ENCODE assay signal across 2 cellular contexts in genomic region chr1:8031176-8031785, GRCh38.
TF ChIP-seq lines count a peak whose summit lies in the region.

No MANE protein-coding gene starts in this region.

TF ChIP-seq in SK-N-SH treated with all-trans-retinoic acid at 6 μM for 48 hours, 23 proteins besides CTCF, POLR2A, EP300 and RAD21:
- TF ChIP-seq PATZ1 (CRISPR knock-in tag; IDR thresholded peaks at IDR 0.05; ENCODE audit: borderline replicate concordance) (no peak), ISL1 (CRISPR knock-in tag; IDR thresholded peaks at IDR 0.05) (no peak), SNAI2 (CRISPR knock-in tag; IDR thresholded peaks at IDR 0.05) (no peak), POU6F1 (CRISPR knock-in tag; IDR thresholded peaks at IDR 0.05; ENCODE audit: borderline replicate concordance, low read depth) (no peak), RARB (CRISPR knock-in tag; IDR thresholded peaks at IDR 0.05) (no peak), CSDC2 (CRISPR knock-in tag; IDR thresholded peaks at IDR 0.05) (no peak), CSRNP3 (CRISPR knock-in tag; IDR thresholded peaks at IDR 0.05) (no peak), TCF4 (CRISPR knock-in tag; IDR thresholded peaks at IDR 0.05; ENCODE audit: borderline replicate concordance) (no peak), ZNF565 (CRISPR knock-in tag; conservative IDR thresholded peaks at IDR 0.05; ENCODE audit: low read depth) (no peak), OSR1 (CRISPR knock-in tag; IDR thresholded peaks at IDR 0.05) (no peak), ARNTL (CRISPR knock-in tag; IDR thresholded peaks at IDR 0.05; ENCODE audit: borderline replicate concordance, low read depth) (no peak), ESRRG (CRISPR knock-in tag; IDR thresholded peaks at IDR 0.05) (no peak), BACH2 (CRISPR knock-in tag; IDR thresholded peaks at IDR 0.05; ENCODE audit: borderline replicate concordance) (no peak), TOX (CRISPR knock-in tag; IDR thresholded peaks at IDR 0.05; ENCODE audit: borderline replicate concordance) (no peak), ZNF70 (CRISPR knock-in tag; IDR thresholded peaks at IDR 0.05) (no peak), PPARA (CRISPR knock-in tag; IDR thresholded peaks at IDR 0.05; ENCODE audit: borderline replicate concordance) (no peak), CREB5 (CRISPR knock-in tag; IDR thresholded peaks at IDR 0.05; ENCODE audit: low read depth) (no peak), ZFP3 (CRISPR knock-in tag; IDR thresholded peaks at IDR 0.05) (no peak), ZFP30 (CRISPR knock-in tag; IDR thresholded peaks at IDR 0.05) (no peak)
- TF ChIP-seq, protein P1, sequence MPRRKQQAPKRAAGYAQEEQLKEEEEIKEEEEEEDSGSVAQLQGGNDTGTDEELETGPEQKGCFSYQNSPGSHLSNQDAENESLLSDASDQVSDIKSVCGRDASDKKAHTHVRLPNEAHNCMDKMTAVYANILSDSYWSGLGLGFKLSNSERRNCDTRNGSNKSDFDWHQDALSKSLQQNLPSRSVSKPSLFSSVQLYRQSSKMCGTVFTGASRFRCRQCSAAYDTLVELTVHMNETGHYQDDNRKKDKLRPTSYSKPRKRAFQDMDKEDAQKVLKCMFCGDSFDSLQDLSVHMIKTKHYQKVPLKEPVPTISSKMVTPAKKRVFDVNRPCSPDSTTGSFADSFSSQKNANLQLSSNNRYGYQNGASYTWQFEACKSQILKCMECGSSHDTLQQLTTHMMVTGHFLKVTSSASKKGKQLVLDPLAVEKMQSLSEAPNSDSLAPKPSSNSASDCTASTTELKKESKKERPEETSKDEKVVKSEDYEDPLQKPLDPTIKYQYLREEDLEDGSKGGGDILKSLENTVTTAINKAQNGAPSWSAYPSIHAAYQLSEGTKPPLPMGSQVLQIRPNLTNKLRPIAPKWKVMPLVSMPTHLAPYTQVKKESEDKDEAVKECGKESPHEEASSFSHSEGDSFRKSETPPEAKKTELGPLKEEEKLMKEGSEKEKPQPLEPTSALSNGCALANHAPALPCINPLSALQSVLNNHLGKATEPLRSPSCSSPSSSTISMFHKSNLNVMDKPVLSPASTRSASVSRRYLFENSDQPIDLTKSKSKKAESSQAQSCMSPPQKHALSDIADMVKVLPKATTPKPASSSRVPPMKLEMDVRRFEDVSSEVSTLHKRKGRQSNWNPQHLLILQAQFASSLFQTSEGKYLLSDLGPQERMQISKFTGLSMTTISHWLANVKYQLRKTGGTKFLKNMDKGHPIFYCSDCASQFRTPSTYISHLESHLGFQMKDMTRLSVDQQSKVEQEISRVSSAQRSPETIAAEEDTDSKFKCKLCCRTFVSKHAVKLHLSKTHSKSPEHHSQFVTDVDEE (CRISPR knock-in tag; IDR thresholded peaks at IDR 0.05): no peak
TF ChIP-seq in SK-N-SH treated with all-trans-retinoic acid at 6 μM for 48 hours: peak in this region for 0.

TF ChIP-seq in K562, 482 proteins besides CTCF, POLR2A, EP300 and RAD21 (continued from another document):
- TF ChIP-seq MTA2 (IDR thresholded peaks at IDR 0.05; ENCODE audit: low read depth) (no peak), ZFP1 (CRISPR knock-in tag; IDR thresholded peaks at IDR 0.05) (no peak), HDAC3 (IDR thresholded peaks at IDR 0.05; ENCODE audit: borderline replicate concordance, partially characterized antibody) (no peak), TGIF2 (CRISPR knock-in tag; IDR thresholded peaks at IDR 0.05) (no peak), CBFB (CRISPR knock-in tag; IDR thresholded peaks at IDR 0.05) (no peak), OTX1 (CRISPR knock-in tag; IDR thresholded peaks at IDR 0.05) (no peak), POLR3A (IDR thresholded peaks at IDR 0.05; ENCODE audit: borderline replicate concordance, extremely low read depth, insufficient read depth, insufficient read length) (no peak), ZNF561 (CRISPR knock-in tag; conservative IDR thresholded peaks at IDR 0.05) (no peak), BRCA1 (IDR thresholded peaks at IDR 0.05) (no peak), BRCA1 (CRISPR knock-in tag; IDR thresholded peaks at IDR 0.05) (no peak), HSF4 (CRISPR knock-in tag; IDR thresholded peaks at IDR 0.05; ENCODE audit: borderline replicate concordance) (no peak), MIER1 (IDR thresholded peaks at IDR 0.05; ENCODE audit: low read depth) (no peak), HDGF (IDR thresholded peaks at IDR 0.05) (no peak), SMC3 (conservative IDR thresholded peaks at IDR 0.05; ENCODE audit: insufficient read depth, low read depth, low read length) (0 out of 2 replicates have a peak, but pooled peaks have one; percentile 24), KLF16 (IDR thresholded peaks at IDR 0.05) (0 out of 2 replicates have a peak, but pooled peaks have one; percentile 31)
- TF ChIP-seq, protein P2, sequence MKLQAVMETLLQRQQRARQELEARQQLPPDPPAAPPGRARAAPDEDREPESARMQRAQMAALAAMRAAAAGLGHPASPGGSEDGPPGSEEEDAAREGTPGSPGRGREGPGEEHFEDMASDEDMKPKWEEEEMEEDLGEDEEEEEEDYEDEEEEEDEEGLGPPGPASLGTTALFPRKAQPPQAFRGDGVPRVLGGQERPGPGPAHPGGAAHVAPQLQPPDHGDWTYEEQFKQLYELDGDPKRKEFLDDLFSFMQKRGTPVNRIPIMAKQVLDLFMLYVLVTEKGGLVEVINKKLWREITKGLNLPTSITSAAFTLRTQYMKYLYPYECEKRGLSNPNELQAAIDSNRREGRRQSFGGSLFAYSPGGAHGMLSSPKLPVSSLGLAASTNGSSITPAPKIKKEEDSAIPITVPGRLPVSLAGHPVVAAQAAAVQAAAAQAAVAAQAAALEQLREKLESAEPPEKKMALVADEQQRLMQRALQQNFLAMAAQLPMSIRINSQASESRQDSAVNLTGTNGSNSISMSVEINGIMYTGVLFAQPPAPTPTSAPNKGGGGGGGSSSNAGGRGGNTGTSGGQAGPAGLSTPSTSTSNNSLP (IDR thresholded peaks at IDR 0.05; ENCODE audit: borderline replicate concordance, low read depth, low read length): 0 out of 2 replicates have a peak, but pooled peaks have one; percentile 21
- TF ChIP-seq, protein P3, sequence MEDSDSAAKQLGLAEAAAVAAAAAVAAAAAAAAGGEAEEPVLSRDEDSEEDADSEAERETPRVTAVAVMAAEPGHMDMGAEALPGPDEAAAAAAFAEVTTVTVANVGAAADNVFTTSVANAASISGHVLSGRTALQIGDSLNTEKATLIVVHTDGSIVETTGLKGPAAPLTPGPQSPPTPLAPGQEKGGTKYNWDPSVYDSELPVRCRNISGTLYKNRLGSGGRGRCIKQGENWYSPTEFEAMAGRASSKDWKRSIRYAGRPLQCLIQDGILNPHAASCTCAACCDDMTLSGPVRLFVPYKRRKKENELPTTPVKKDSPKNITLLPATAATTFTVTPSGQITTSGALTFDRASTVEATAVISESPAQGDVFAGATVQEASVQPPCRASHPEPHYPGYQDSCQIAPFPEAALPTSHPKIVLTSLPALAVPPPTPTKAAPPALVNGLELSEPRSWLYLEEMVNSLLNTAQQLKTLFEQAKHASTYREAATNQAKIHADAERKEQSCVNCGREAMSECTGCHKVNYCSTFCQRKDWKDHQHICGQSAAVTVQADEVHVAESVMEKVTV (CRISPR knock-in tag; IDR thresholded peaks at IDR 0.05): peak; percentile 90
